28 cellular contexts compared by ENCODE assay signal in the genomic region with DNA sequence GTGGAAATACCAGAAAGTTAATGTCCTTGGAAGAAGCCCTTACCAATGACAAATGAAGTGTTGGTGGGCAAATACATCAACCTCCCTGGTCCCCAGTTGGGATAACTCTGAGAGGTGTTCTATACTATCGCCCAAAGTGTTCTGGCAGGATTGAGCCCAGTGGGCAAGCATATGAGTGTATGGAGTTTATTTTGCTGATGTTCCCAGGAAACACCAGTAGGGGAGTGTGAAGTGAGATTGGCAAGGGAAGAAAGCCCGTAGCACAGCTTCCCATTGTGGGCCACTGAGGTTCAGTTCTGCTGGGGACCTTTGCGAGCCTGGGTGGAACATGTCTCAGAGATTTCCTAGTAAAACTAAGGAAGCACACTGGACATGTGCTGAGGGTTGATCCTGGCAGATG.
"Had no signal": no experiment of that assay in that cellular context is flagged by ENCODE, and none has a peak within 500 bp of the region (broad histone marks: within the 10 kb centered on the region; RNA-seq: fewer than 3 reads in every experiment).

No MANE protein-coding gene starts in this region.

- H3K4me1 ChIP-seq: esophagus squamous epithelium, gastroesophageal sphincter, parathyroid adenoma, prostate gland, spleen, testis, tibial nerve, upper lobe of right lung, vagina had no signal

- H3K4me1 Mint-ChIP-seq: naive B cell; stimulated activated memory B cell treated with anti-CD40 and anti-IgM and Interleukin-4, amounts not matched to agents 10 μg/mL and 1 μg/mL and 100 μg/mL, for 72 hours; stimulated activated naive CD8-positive, alpha-beta T cell treated with anti-CD3 and anti-CD28 coated beads, Interleukin-15, amount 100 ng/mL, for 72 hours had no signal

- H3K9me3 Mint-ChIP-seq: stimulated activated naive CD8-positive, alpha-beta T cell treated with anti-CD3 and anti-CD28 coated beads, Interleukin-15, amount 100 ng/mL, for 72 hours had no signal

- H3K36me3 ChIP-seq: esophagus squamous epithelium, gastroesophageal sphincter, prostate gland, spleen, tibial nerve, upper lobe of right lung, vagina had no signal

- H3K27me3 Mint-ChIP-seq: stimulated activated memory B cell treated with anti-CD40 and anti-IgM and Interleukin-4, amounts not matched to agents 10 μg/mL and 1 μg/mL and 100 μg/mL, for 72 hours had no signal

- H3K9me3 ChIP-seq: esophagus squamous epithelium, gastroesophageal sphincter, prostate gland, spleen, testis, tibial nerve, upper lobe of right lung, vagina had no signal

- ATAC-seq: gastroesophageal sphincter; left colon; left ventricle myocardium superior; sciatic nerve; stimulated activated memory B cell treated with anti-CD40 and anti-IgM and Interleukin-4, amounts not matched to agents 10 μg/mL and 1 μg/mL and 100 μg/mL, for 72 hours; stimulated activated naive CD8-positive, alpha-beta T cell treated with anti-CD3 and anti-CD28 coated beads, Interleukin-15, amount 100 ng/mL, for 72 hours; upper lobe of right lung had no signal

- H2AFZ ChIP-seq: parathyroid adenoma had no signal

- H3K4me3 Mint-ChIP-seq: naive B cell; nephron; stimulated activated memory B cell treated with anti-CD40 and anti-IgM and Interleukin-4, amounts not matched to agents 10 μg/mL and 1 μg/mL and 100 μg/mL, for 72 hours; stimulated activated naive CD8-positive, alpha-beta T cell treated with anti-CD3 and anti-CD28 coated beads, Interleukin-15, amount 100 ng/mL, for 72 hours had no signal

- H3K36me3 Mint-ChIP-seq: naive B cell; stimulated activated memory B cell treated with anti-CD40 and anti-IgM and Interleukin-4, amounts not matched to agents 10 μg/mL and 1 μg/mL and 100 μg/mL, for 72 hours had no signal

- H3K27ac ChIP-seq: dorsolateral prefrontal cortex, epithelial cell of prostate, esophagus squamous epithelium, gastroesophageal sphincter, parathyroid adenoma, prostate gland, spleen, testis, tibial nerve, upper lobe of right lung, vagina had no signal

- H3K79me2 ChIP-seq: parathyroid adenoma had no signal

- H3K4me3 ChIP-seq: dorsolateral prefrontal cortex, esophagus squamous epithelium, gastroesophageal sphincter, lung, prostate gland, spleen, testis, tibial nerve, upper lobe of right lung, vagina had no signal

- H3K9ac ChIP-seq: parathyroid adenoma had no signal

- H3K27me3 ChIP-seq: esophagus squamous epithelium, gastroesophageal sphincter, spleen, testis, upper lobe of right lung, vagina had no signal

- H3K27ac Mint-ChIP-seq: stimulated activated memory B cell treated with anti-CD40 and anti-IgM and Interleukin-4, amounts not matched to agents 10 μg/mL and 1 μg/mL and 100 μg/mL, for 72 hours had no signal

- DNase-seq: cortex of kidney; dorsolateral prefrontal cortex; effector CD8-positive, alpha-beta T cell; esophagus squamous epithelium; foreskin fibroblast; glutamatergic neuron; left colon; left ventricle myocardium superior; mesenchymal stem cell; naive B cell; occipital lobe; spleen; stimulated activated CD4-positive, alpha-beta T cell treated with anti-CD3 and anti-CD28 coated beads, Interleukin-15, amount 100 ng/mL, for 24 hours; stimulated activated CD4-positive, alpha-beta T cell treated with anti-CD3 and anti-CD28 coated beads, Interleukin-1b, Interleukin-23, amount 100 ng/mL, for 48 hours; stimulated activated CD4-positive, alpha-beta T cell treated with anti-CD3 and anti-CD28 coated beads, Interleukin-4, amount 100 ng/mL, for 24 hours; stimulated activated naive CD8-positive, alpha-beta T cell treated with anti-CD3 and anti-CD28 coated beads, Interleukin-15, amount 100 ng/mL, for 72 hours; testis; upper lobe of right lung had no signal
